Comparison of ENCODE assay signal across 8 cellular contexts in the genomic region with DNA sequence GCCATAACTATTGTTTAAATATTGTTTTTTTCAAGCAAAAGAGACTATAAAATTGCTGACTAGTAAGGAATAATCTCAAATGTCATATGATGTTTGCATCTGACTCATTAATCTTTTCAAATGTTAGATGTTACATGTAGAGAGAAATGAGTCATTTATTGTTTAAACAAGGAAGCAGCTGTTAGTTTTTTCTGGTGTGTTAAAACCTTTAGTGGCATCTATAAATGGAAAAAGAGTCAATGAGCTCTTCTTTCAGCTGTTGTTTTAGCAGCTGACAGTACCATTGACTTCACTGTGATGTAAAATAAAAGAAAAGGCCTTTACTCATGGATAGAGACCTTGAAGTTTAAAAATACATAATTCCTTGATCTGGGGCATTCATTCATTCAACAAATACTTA. TPM values are rescaled to one million over a fixed set of nuclear protein-coding genes. Genes with fewer than 3 reads are reported as not detected.
DNase-seq lines count a peak whose midpoint lies in the region; ATAC-seq and TF ChIP-seq lines count a peak whose summit lies in the region.

No MANE protein-coding gene starts in this region.

- no peaks in the 10 kb centered on the region for H3K9me3 ChIP-seq in mammary epithelial cell (replicated peaks; ENCODE audit: insufficient read depth, low read length)

- peaks cover 38% of the 10 kb centered on the region for H3K4me1 Mint-ChIP-seq in osteocyte (ENCODE audit: unreplicated experiment)
- no peaks in the 10 kb centered on the region for H3K4me1 Mint-ChIP-seq in activated CD8-positive, alpha-beta memory T cell treated with anti-CD3 and anti-CD28 coated beads, Interleukin-2, amount 10 ng/mL, durations not matched to agents 7 days and 5 days

- peaks cover 24% of the 10 kb centered on the region for H3K36me3 Mint-ChIP-seq in osteocyte (ENCODE audit: unreplicated experiment)
- peaks cover 3% of the 10 kb centered on the region for H3K36me3 Mint-ChIP-seq in activated CD8-positive, alpha-beta memory T cell treated with anti-CD3 and anti-CD28 coated beads, Interleukin-2, amount 10 ng/mL, durations not matched to agents 7 days and 5 days

- no peak overlapping the region for H3K4me3 ChIP-seq in mammary epithelial cell (replicated peaks in 1 of 3; ENCODE audit: insufficient read depth in 1 of 3, low read depth in 2 of 3, low read length in 3 of 3)

- no peak overlapping the region for H3K4me3 Mint-ChIP-seq in osteocyte (ENCODE audit: unreplicated experiment)
- no peak overlapping the region for H3K4me3 Mint-ChIP-seq in activated CD8-positive, alpha-beta memory T cell treated with anti-CD3 and anti-CD28 coated beads, Interleukin-2, amount 10 ng/mL, durations not matched to agents 7 days and 5 days

- ATAC-seq in activated CD8-positive, alpha-beta memory T cell treated with anti-CD3 and anti-CD28 coated beads, Interleukin-2, amount 10 ng/mL, durations not matched to agents 7 days and 5 days = no peak

- TF ChIP-seq CTCF in GM13976 (IDR thresholded peaks at IDR 0.05; ENCODE audit: borderline replicate concordance, control extremely low read depth, extremely low read depth, insufficient read depth, missing control alignments) = no peak
- TF ChIP-seq CTCF in mammary epithelial cell (conservative IDR thresholded peaks at IDR 0.05 in 1 of 2, IDR thresholded peaks at IDR 0.05 in 1 of 2; ENCODE audit: extremely low read depth in 1 of 2, insufficient read depth in 1 of 2, low read depth in 1 of 2, low read length in 2 of 2) = no peak
- TF ChIP-seq CTCF in osteocyte (IDR thresholded peaks at IDR 0.05) = no peak

- peaks cover 5% of the 10 kb centered on the region for H3K9me3 Mint-ChIP-seq in osteocyte (ENCODE audit: unreplicated experiment)
- H3K9me3 Mint-ChIP-seq in activated CD8-positive, alpha-beta memory T cell treated with anti-CD3 and anti-CD28 coated beads, Interleukin-2, amount 10 ng/mL, durations not matched to agents 7 days and 5 days (ENCODE audit: low read depth) = no peaks in the 10 kb centered on the region

- H3K27me3 ChIP-seq in mammary epithelial cell (ENCODE audit: insufficient read depth, low read length) = no peaks in the 10 kb centered on the region

- no peaks in the 10 kb centered on the region for H4K20me1 ChIP-seq in mammary epithelial cell (ENCODE audit: insufficient read depth, low read length)

- no peaks in the 10 kb centered on the region for H3K27me3 Mint-ChIP-seq in osteocyte (ENCODE audit: unreplicated experiment)
- no peaks in the 10 kb centered on the region for H3K27me3 Mint-ChIP-seq in activated CD8-positive, alpha-beta memory T cell treated with anti-CD3 and anti-CD28 coated beads, Interleukin-2, amount 10 ng/mL, durations not matched to agents 7 days and 5 days

- H3K4me2 ChIP-seq in mammary epithelial cell (ENCODE audit: insufficient read depth, low read depth, low read length) = peak overlapping the region; percentile 23

- CTCF ChIA-PET in mammary epithelial cell (lab: Charles Lee; ENCODE audit: low non-redundant PET) = no interaction called here
- CTCF ChIA-PET in activated CD8-positive, alpha-beta memory T cell treated with anti-CD3 and anti-CD28 coated beads, Interleukin-2, amount 10 ng/mL, durations not matched to agents 7 days and 5 days (lab: Charles Lee) = no interaction called here

- in situ Hi-C loops in GM13976 (cut with MboI; ENCODE audit: low sequenced_read_pairs, unreplicated experiment) = no loop called here
- in situ Hi-C loops in mammary epithelial cell (cut with MboI; ENCODE audit: low sequenced_read_pairs in 2 of 2) = no loop called here

- no peaks in the 10 kb centered on the region for H3K79me2 ChIP-seq in mammary epithelial cell (ENCODE audit: insufficient read depth, low read length)

- DNase-seq in GM13976 (ENCODE audit: low spot score) = peak; percentile 28
- DNase-seq in NCI-H2029 (lab: John Stamatoyannopoulos, UW) = peak; percentile 94
- DNase-seq in mammary epithelial cell = peak; percentile 51
- no peak for DNase-seq in osteocyte (ENCODE audit: extremely low spot score, unreplicated experiment)
- no peak for DNase-seq in activated T-cell treated with anti-CD3 and anti-CD28 coated beads, Interleukin-2, amount 50 U/mL, for 1 hour
- DNase-seq in hippocampal formation (lab: John Stamatoyannopoulos, UW) = no peak
- DNase-seq in activated CD8-positive, alpha-beta memory T cell treated with anti-CD3 and anti-CD28 coated beads, Interleukin-2, amount 10 ng/mL, durations not matched to agents 7 days and 5 days = no peak
- DNase-seq in stimulated activated naive CD4-positive, alpha-beta T cell (lab: John Stamatoyannopoulos, UW) = no peak

- no peaks in the 10 kb centered on the region for H3K36me3 ChIP-seq in mammary epithelial cell (ENCODE audit: insufficient read depth, low read length)

- no peak overlapping the region for H3K9ac ChIP-seq in mammary epithelial cell (ENCODE audit: insufficient read depth, low read length)

- no peak overlapping the region for H2AFZ ChIP-seq in mammary epithelial cell (ENCODE audit: low read depth, low read length)

- H3K27ac ChIP-seq in mammary epithelial cell (ENCODE audit: insufficient read depth, low read depth, low read length) = no peak overlapping the region

- H3K4me1 ChIP-seq in mammary epithelial cell (ENCODE audit: insufficient read depth, low read length) = no peaks in the 10 kb centered on the region

- dilution Hi-C loops in mammary epithelial cell (cut with HindIII; ENCODE audit: low sequenced_read_pairs) = no loop called here

- intact Hi-C loops in mammary epithelial cell (cut with micrococcal nuclease) = no loop called here

- H3K27ac Mint-ChIP-seq in osteocyte (ENCODE audit: unreplicated experiment) = peak overlapping the region; percentile 83
- no peak overlapping the region for H3K27ac Mint-ChIP-seq in activated CD8-positive, alpha-beta memory T cell treated with anti-CD3 and anti-CD28 coated beads, Interleukin-2, amount 10 ng/mL, durations not matched to agents 7 days and 5 days

- BruUV-seq in mammary epithelial cell (replicated peaks; lab: Mats Ljungman, UMichigan) = no TSS peak

RNA-seq across cellular contexts. Expression of a gene that starts 1.8 kb away (rescaled TPM):
- total RNA-seq in mammary epithelial cell = under 1 TPM; 0.16 to 0.17 TPM
- 0.14 TPM for polyA plus RNA-seq in mammary epithelial cell
- not detected for polyA minus RNA-seq in mammary epithelial cell
- total RNA-seq in osteocyte = 0.89 and 1.5 TPM in 2 replicates
- under 1 TPM in 1 of 2 experiments, not detected in 1; 0.12 TPM for total RNA-seq in activated CD8-positive, alpha-beta memory T cell treated with anti-CD3 and anti-CD28 coated beads, Interleukin-2, amount 10 ng/mL, durations not matched to agents 7 days and 5 days

RNA-seq across cellular contexts. Expression of a gene that starts 28.4 kb away (rescaled TPM):
- total RNA-seq in mammary epithelial cell (1 to 10 TPM; 5.9 to 6.2 TPM), osteocyte (11.1 and 11.6 TPM in 2 replicates)
- 1.7 TPM for polyA plus RNA-seq in mammary epithelial cell
- not detected for polyA minus RNA-seq in mammary epithelial cell
- 1 to 10 TPM; 1.3 to 1.9 TPM for total RNA-seq in activated CD8-positive, alpha-beta memory T cell treated with anti-CD3 and anti-CD28 coated beads, Interleukin-2, amount 10 ng/mL, durations not matched to agents 7 days and 5 days

Comparison
In these comparisons a context has a peak if more than half of its experiments do, and no peak if none do; other contexts are left out.
1. DNase-seq: peak in GM13976 (single experiment), NCI-H2029 (single experiment) and mammary epithelial cell (single experiment); none in osteocyte (single experiment), activated T-cell treated with anti-CD3 and anti-CD28 coated beads, Interleukin-2, amount 50 U/mL, for 1 hour (single experiment), hippocampal formation (0 of 2), activated CD8-positive, alpha-beta memory T cell treated with anti-CD3 and anti-CD28 coated beads, Interleukin-2, amount 10 ng/mL, durations not matched to agents 7 days and 5 days (single experiment) and stimulated activated naive CD4-positive, alpha-beta T cell (0 of 6).